Comparison of ENCODE assay signal across 8 cellular contexts in genomic region chr7:26197153-26198115, GRCh38. TPM values are rescaled to one million over a fixed set of nuclear protein-coding genes. Genes with fewer than 3 reads are reported as not detected.
DNase-seq lines count a peak whose midpoint lies in the region; TF ChIP-seq lines count a peak whose summit lies in the region.

No MANE protein-coding gene starts in this region.

- TF ChIP-seq CTCF in osteocyte (IDR thresholded peaks at IDR 0.05) = no peak

- H3K27me3 ChIP-seq in duodenal mucosa (ENCODE audit: control insufficient read depth in 1 of 2, insufficient read depth in 2 of 2, low read length in 2 of 2) = no peaks in the 10 kb centered on the region

- peaks cover 46% of the 10 kb centered on the region for H3K4me1 Mint-ChIP-seq in osteocyte (ENCODE audit: unreplicated experiment)

- no peaks in the 10 kb centered on the region for H3K27me3 Mint-ChIP-seq in osteocyte (ENCODE audit: unreplicated experiment)

- H3K27ac Mint-ChIP-seq in osteocyte (ENCODE audit: unreplicated experiment) = peak overlapping the region; percentile 53

- DNase-seq in NOMO-1 treated with DMSO at 0.1 percent for 48 hours (lab: John Stamatoyannopoulos, UW; ENCODE audit: unreplicated experiment) (peak; percentile 92), osteocyte (ENCODE audit: extremely low spot score, unreplicated experiment) (no peak), NCI-H2227 (lab: John Stamatoyannopoulos, UW; ENCODE audit: unreplicated experiment) (no peak), NCI-H510A (lab: John Stamatoyannopoulos, UW) (no peak), NCI-H2196 treated with DMSO at 0.1 percent for 48 hours (lab: John Stamatoyannopoulos, UW; ENCODE audit: unreplicated experiment) (no peak), hepatic stellate cell (ENCODE audit: low spot score) (no peak)

- no peak overlapping the region for H3K27ac ChIP-seq in duodenal mucosa (ENCODE audit: low read depth, low read length)

- no peaks in the 10 kb centered on the region for H3K9me3 Mint-ChIP-seq in osteocyte (ENCODE audit: unreplicated experiment)

- H3K9me3 ChIP-seq in ES-I3 (ENCODE audit: control insufficient read depth, insufficient read depth, low read length) (no peaks in the 10 kb centered on the region), duodenal mucosa (ENCODE audit: control insufficient read depth in 1 of 2, low read length in 2 of 2) (peaks cover 0 to 2% of the 10 kb centered on the region in 2 donors)

- peaks cover 12% of the 10 kb centered on the region; the same call in 1 of the 2 replicates for H3K4me1 ChIP-seq in ES-I3 (ENCODE audit: insufficient read depth, low read length)
- H3K4me1 ChIP-seq in duodenal mucosa (ENCODE audit: control insufficient read depth in 1 of 2, insufficient read depth in 2 of 2, low read length in 2 of 2) = peaks cover 45 to 48% of the 10 kb centered on the region in 2 donors

- peak overlapping the region; percentile 100 for H3K4me3 ChIP-seq in duodenal mucosa (ENCODE audit: low read depth in 1 of 2, low read length in 2 of 2)

- peaks cover 71% of the 10 kb centered on the region for H3K36me3 Mint-ChIP-seq in osteocyte (ENCODE audit: unreplicated experiment)

- peaks cover 60% of the 10 kb centered on the region for H3K36me3 ChIP-seq in ES-I3 (ENCODE audit: insufficient read depth, low read length)
- H3K36me3 ChIP-seq in duodenal mucosa (ENCODE audit: control insufficient read depth in 1 of 2, insufficient read depth in 2 of 2, low read length in 2 of 2) = peaks cover 37 to 46% of the 10 kb centered on the region in 2 donors

- H3K4me3 Mint-ChIP-seq in osteocyte (ENCODE audit: unreplicated experiment) = peak overlapping the region; percentile 99

- peak overlapping the region; percentile 99; the same call in 1 of the 2 replicates for H3K9ac ChIP-seq in ES-I3 (ENCODE audit: low read depth, low read length)
- H3K9ac ChIP-seq in duodenal mucosa (ENCODE audit: low read depth in 1 of 2, low read length in 2 of 2) = peak overlapping the region; percentile 49 to 100

RNA-seq across cellular contexts. Expression of gene HNRNPA2B1, which starts 3.1 kb away (rescaled TPM):
- 484 and 495 TPM in 2 replicates for total RNA-seq in osteocyte

RNA-seq across cellular contexts. Expression of gene CBX3, which starts 4.1 kb away (rescaled TPM):
- total RNA-seq in osteocyte = 133 and 135 TPM in 2 replicates

RNA-seq across cellular contexts. Expression of gene NFE2L3, which starts 45.4 kb away (rescaled TPM):
- 0.55 and 0.78 TPM in 2 replicates for total RNA-seq in osteocyte
